In genomic region chr17:2191227-2191626, GRCh38 we compare ENCODE assay signal across 1 cellular context.
TF ChIP-seq lines count a peak whose summit lies in the region.

No MANE protein-coding gene starts in this region.

TF ChIP-seq in endothelial cell of umbilical vein, 7 proteins besides CTCF, POLR2A, EP300 and RAD21 (continued from another document):
- TF ChIP-seq EZH2 (IDR thresholded peaks at IDR 0.05; ENCODE audit: borderline replicate concordance, low read depth, low read length, severe bottlenecking) (no peak), JUN (IDR thresholded peaks at IDR 0.05; ENCODE audit: borderline replicate concordance, insufficient read depth, insufficient read length, low read depth) (no peak), MYC (IDR thresholded peaks at IDR 0.05; ENCODE audit: low read depth, low read length) (no peak), FOS (IDR thresholded peaks at IDR 0.05; ENCODE audit: borderline replicate concordance, insufficient read depth, low read length) (no peak), MAX (IDR thresholded peaks at IDR 0.05; ENCODE audit: insufficient read depth, insufficient read length) (no peak)
TF ChIP-seq in endothelial cell of umbilical vein: peak in this region for 0.
